24 cellular contexts compared by ENCODE assay signal in the genomic region with DNA sequence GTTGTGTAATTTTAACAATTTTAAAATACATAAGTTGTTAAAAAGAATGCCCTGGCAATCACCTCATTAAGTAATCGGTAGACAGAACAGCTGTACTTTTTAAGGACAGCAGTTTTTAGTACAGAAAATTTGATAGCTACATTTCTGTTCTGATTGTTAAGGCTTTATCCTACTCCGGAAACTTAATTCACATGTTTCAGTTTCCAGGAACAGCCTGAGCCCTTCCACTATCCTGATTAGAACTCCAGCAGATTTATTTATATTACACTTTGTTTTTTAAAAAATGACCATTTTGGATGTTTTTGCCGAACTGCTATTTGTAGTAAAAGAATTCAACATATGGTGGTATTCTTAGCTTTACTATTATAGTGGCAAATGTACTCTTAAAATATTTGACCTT. TPM values are rescaled to one million over a fixed set of nuclear protein-coding genes. Genes with fewer than 3 reads are reported as not detected.
DNase-seq lines count a peak whose midpoint lies in the region; ATAC-seq, FAIRE-seq and TF ChIP-seq lines count a peak whose summit lies in the region.
"Had no signal": no experiment of that assay in that cellular context is flagged by ENCODE, and none has a peak within 500 bp of the region (broad histone marks: within the 10 kb centered on the region; RNA-seq: fewer than 3 reads in every experiment).

No MANE protein-coding gene starts in this region.

- no peaks in the 10 kb centered on the region for H3K27me3 Mint-ChIP-seq in activated T-cell treated with anti-CD3 and anti-CD28 coated beads, Interleukin-2, amount 50 U/mL, for 4 hours (ENCODE audit: low read depth)
- H3K27me3 Mint-ChIP-seq in T-helper 17 cell = no peaks in the 10 kb centered on the region
- no peaks in the 10 kb centered on the region for H3K27me3 Mint-ChIP-seq in activated CD4-positive, alpha-beta memory T cell treated with anti-CD3 and anti-CD28 coated beads for 36 hours

- CTCF ChIA-PET in activated CD4-positive, alpha-beta memory T cell treated with anti-CD3 and anti-CD28 coated beads for 36 hours (lab: Charles Lee) = interaction anchor here (0.8 to 3.6 kb wide), 3 partner anchors 9 to 151 kb away, joined by 3 to 14 read pairs (median 3); a partner anchor contains a TSS

- TF ChIP-seq POLR2A in sigmoid colon (IDR thresholded peaks at IDR 0.05) = no peak

- no peak for FAIRE-seq in HTR-8/SVneo (lab: Jason Lieb, UNC)
- FAIRE-seq: A204.1, endometrium, GM12878, H1, keratinocyte had no signal

- H3K27ac ChIP-seq in sigmoid colon = peak overlapping the region in 3 of 4 donors; percentile 13 to 21 (median 20)
- no peak overlapping the region for H3K27ac ChIP-seq in colonic mucosa
- H3K27ac ChIP-seq: uterus had no signal

- H3K9me3 Mint-ChIP-seq in activated T-cell treated with anti-CD3 and anti-CD28 coated beads, Interleukin-2, amount 50 U/mL, for 4 hours = no peaks in the 10 kb centered on the region
- no peaks in the 10 kb centered on the region for H3K9me3 Mint-ChIP-seq in activated CD4-positive, alpha-beta memory T cell treated with anti-CD3 and anti-CD28 coated beads for 36 hours
- H3K9me3 Mint-ChIP-seq: neural crest cell, WTC11 had no signal

- TF ChIP-seq EP300 in sigmoid colon (IDR thresholded peaks at IDR 0.05) = no peak

- H3K9ac ChIP-seq in colonic mucosa (ENCODE audit: low read depth in 2 of 2, low read length in 2 of 2) = no peak overlapping the region

- no peaks in the 10 kb centered on the region for H3K36me3 ChIP-seq in sigmoid colon
- H3K36me3 ChIP-seq in colonic mucosa = no peaks in the 10 kb centered on the region
- H3K36me3 ChIP-seq: uterus had no signal

- TF ChIP-seq CTCF in sigmoid colon (IDR thresholded peaks at IDR 0.05) = no peak
- no peak for TF ChIP-seq CTCF in colonic mucosa (IDR thresholded peaks at IDR 0.05)

- H3K4me3 ChIP-seq in sigmoid colon (no peak overlapping the region), colonic mucosa (no peak overlapping the region)
- H3K4me3 ChIP-seq: GM12878, spleen, uterus had no signal

- H3K4me1 Mint-ChIP-seq in activated T-cell treated with anti-CD3 and anti-CD28 coated beads, Interleukin-2, amount 50 U/mL, for 4 hours (ENCODE audit: low read depth) = peaks cover 77% of the 10 kb centered on the region
- H3K4me1 Mint-ChIP-seq in T-helper 17 cell = peaks cover 60% of the 10 kb centered on the region
- peaks cover 77% of the 10 kb centered on the region for H3K4me1 Mint-ChIP-seq in activated CD4-positive, alpha-beta memory T cell treated with anti-CD3 and anti-CD28 coated beads for 36 hours (ENCODE audit: low read depth)

- peak overlapping the region; percentile 24 for H3K4me3 Mint-ChIP-seq in activated T-cell treated with anti-CD3 and anti-CD28 coated beads, Interleukin-2, amount 50 U/mL, for 4 hours
- peak overlapping the region; percentile 57 for H3K4me3 Mint-ChIP-seq in T-helper 17 cell
- no peak overlapping the region for H3K4me3 Mint-ChIP-seq in activated CD4-positive, alpha-beta memory T cell treated with anti-CD3 and anti-CD28 coated beads for 36 hours
- H3K4me3 Mint-ChIP-seq: neural crest cell, WTC11 had no signal

- DNase-seq in activated T-cell treated with anti-CD3 and anti-CD28 coated beads, Interleukin-2, amount 50 U/mL, for 4 hours = no peak
- no peak for DNase-seq in activated T-cell treated with anti-CD3 and anti-CD28 coated beads for 4 hours
- no peak for DNase-seq in T-helper 17 cell
- DNase-seq in left ventricle myocardium superior = no peak
- DNase-seq in sigmoid colon = no peak
- no peak for DNase-seq in activated CD4-positive, alpha-beta memory T cell treated with anti-CD3 and anti-CD28 coated beads for 36 hours
- no peak for DNase-seq in HTR-8/SVneo (ENCODE audit: insufficient read length, low spot score)
- no peak for DNase-seq in colonic mucosa
- DNase-seq: activated effector memory CD4-positive, alpha-beta T cell treated with anti-CD3 and anti-CD28 coated beads, Interleukin-2, amount 50 U/mL, for 16 hours; GF-D8; mammary epithelial cell; NCI-H1092 treated with DMSO at 0.1 percent for 48 hours; NCI-H2107; NCI-H526; SHP77; spleen; uterus had no signal

- H3K27ac Mint-ChIP-seq in T-helper 17 cell = peak overlapping the region; percentile 81
- no peak overlapping the region for H3K27ac Mint-ChIP-seq in activated CD4-positive, alpha-beta memory T cell treated with anti-CD3 and anti-CD28 coated beads for 36 hours
- H3K27ac Mint-ChIP-seq: WTC11 had no signal

- H3K36me3 Mint-ChIP-seq in activated T-cell treated with anti-CD3 and anti-CD28 coated beads, Interleukin-2, amount 50 U/mL, for 4 hours (ENCODE audit: insufficient read depth) = peaks cover 34% of the 10 kb centered on the region
- H3K36me3 Mint-ChIP-seq in T-helper 17 cell (ENCODE audit: low read depth) = peaks cover 9% of the 10 kb centered on the region
- peaks cover 35% of the 10 kb centered on the region for H3K36me3 Mint-ChIP-seq in activated CD4-positive, alpha-beta memory T cell treated with anti-CD3 and anti-CD28 coated beads for 36 hours

- 52 to 67% methylated on average over 3 of the region's 3 CpGs for WGBS in sigmoid colon, 2 donors

- H3K9me3 ChIP-seq in T-helper 17 cell (ENCODE audit: control insufficient read depth, low read length, poor library complexity, severe bottlenecking) = no peaks in the 10 kb centered on the region
- no peaks in the 10 kb centered on the region for H3K9me3 ChIP-seq in sigmoid colon
- H3K9me3 ChIP-seq in colonic mucosa = no peaks in the 10 kb centered on the region
- H3K9me3 ChIP-seq: spleen, uterus had no signal

- intact Hi-C loops in left ventricle myocardium superior (cut with micrococcal nuclease) (no loop called here), sigmoid colon (cut with DNase I) (no loop called here), colonic mucosa (cut with DNase I) (no loop called here)
- intact Hi-C loops in activated CD4-positive, alpha-beta memory T cell treated with anti-CD3 and anti-CD28 coated beads for 36 hours (cut with micrococcal nuclease) = no loop called here

- ATAC-seq in activated T-cell treated with anti-CD3 and anti-CD28 coated beads, Interleukin-2, amount 50 U/mL, for 4 hours = no peak
- ATAC-seq in T-helper 17 cell (no peak), left ventricle myocardium superior (peak; percentile 26)
- ATAC-seq: WTC11 had no signal

- no peaks in the 10 kb centered on the region for H3K27me3 ChIP-seq in sigmoid colon
- no peaks in the 10 kb centered on the region for H3K27me3 ChIP-seq in colonic mucosa
- H3K27me3 ChIP-seq: spleen, uterus had no signal

- peaks cover 0 to 56% (median 35%) of the 10 kb centered on the region in 4 donors for H3K4me1 ChIP-seq in sigmoid colon
- H3K4me1 ChIP-seq in colonic mucosa = peaks cover 4% of the 10 kb centered on the region

- POLR2A ChIA-PET in activated CD4-positive, alpha-beta memory T cell treated with anti-CD3 and anti-CD28 coated beads for 36 hours (lab: Charles Lee) = interaction anchor here (2.0 kb wide), 1 partner anchor 9 kb away, joined by 11 read pairs; a partner anchor contains a TSS

RNA-seq across cellular contexts. Expression of a gene that starts 8.8 kb away (rescaled TPM):
- total RNA-seq in activated T-cell treated with anti-CD3 and anti-CD28 coated beads, Interleukin-2, amount 50 U/mL, for 4 hours = 100 to 1,000 TPM; 240 to 248 (median 245) TPM
- 100 to 1,000 TPM; 333 to 383 TPM for total RNA-seq in T-helper 17 cell
- total RNA-seq in left ventricle myocardium superior = 51.7 TPM
- 10 to 100 TPM; 46.4 to 80.0 (median 53.1) TPM for total RNA-seq in sigmoid colon
- 10 to 100 TPM in 2 of 3 donors, 1 to 10 TPM in 1; 7.8 to 52.6 (median 46.2) TPM for polyA plus RNA-seq in sigmoid colon
- 100 to 1,000 TPM; 191 to 205 TPM for total RNA-seq in activated CD4-positive, alpha-beta memory T cell treated with anti-CD3 and anti-CD28 coated beads for 36 hours
- 100 to 1,000 TPM; 136 to 142 TPM for total RNA-seq in colonic mucosa
